ENCODE assay signal across 9 cellular contexts in the genomic region with DNA sequence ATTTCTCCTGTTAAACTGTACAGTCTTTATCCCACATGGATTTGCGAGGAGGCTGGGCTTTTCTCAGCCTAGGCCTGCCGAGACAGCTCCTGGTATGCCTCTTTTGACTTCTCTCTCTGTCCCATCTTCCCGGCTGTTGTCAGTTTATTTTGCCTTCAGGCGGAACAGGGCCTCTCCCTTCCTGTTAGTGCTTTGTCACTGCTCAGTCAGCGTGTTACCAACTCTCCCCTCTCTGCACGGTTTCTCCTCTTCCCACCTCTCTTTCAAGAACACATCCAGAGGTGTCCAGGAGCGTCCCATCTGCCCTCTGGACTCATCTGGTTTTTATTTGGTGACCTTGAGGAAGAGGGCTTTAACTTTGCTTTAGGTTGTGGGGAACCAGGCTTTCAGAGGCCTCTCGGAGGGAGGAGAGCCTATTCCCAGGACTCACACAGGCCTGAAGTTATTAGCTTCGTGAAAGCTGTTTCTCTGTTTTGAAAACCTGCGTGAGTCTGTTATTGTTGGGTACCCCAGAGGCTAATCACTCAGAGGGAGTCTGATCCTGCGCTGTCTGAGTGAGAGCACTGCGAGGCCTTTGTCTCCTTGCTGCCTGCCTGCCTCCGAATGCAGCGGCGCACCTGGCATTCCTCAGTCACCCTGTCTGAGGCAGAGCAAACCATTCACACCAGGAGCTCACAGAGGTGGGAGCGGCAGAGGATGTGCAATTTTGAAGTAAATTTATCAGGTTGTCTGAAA.
A peak's percentile ranks its signal among the peaks of the same experiment; 100 is the strongest.
DNase-seq lines count a peak whose midpoint lies in the region; FAIRE-seq and TF ChIP-seq lines count a peak whose summit lies in the region.
"Had no signal": no experiment of that assay in that cellular context is flagged by ENCODE, and none has a peak within 500 bp of the region (broad histone marks: within the 10 kb centered on the region; RNA-seq: fewer than 3 reads in every experiment).

No MANE protein-coding gene starts in this region.

- peak overlapping the region; percentile 45 for H3K9ac ChIP-seq in mammary epithelial cell (ENCODE audit: insufficient read depth, low read length)
- H3K9ac ChIP-seq in keratinocyte (ENCODE audit: control insufficient read depth, extremely low read depth, insufficient read depth, low read length): peak overlapping the region; percentile 84

- WGBS in mammary epithelial cell (ENCODE audit: low coverage, missing lambda C conversion rate): 17% methylated on average over 14 of the region's 16 CpGs

- in situ Hi-C loops in mammary epithelial cell (cut with MboI; ENCODE audit: low sequenced_read_pairs in 2 of 2): no loop called here

- no peak for TF ChIP-seq CTCF in mammary epithelial cell (conservative IDR thresholded peaks at IDR 0.05 in 1 of 2, IDR thresholded peaks at IDR 0.05 in 1 of 2; ENCODE audit: extremely low read depth in 1 of 2, insufficient read depth in 1 of 2, low read depth in 1 of 2, low read length in 2 of 2)
- no peak for TF ChIP-seq CTCF in keratinocyte (optimal IDR thresholded peaks at IDR 0.05 in 1 of 3, IDR thresholded peaks at IDR 0.05 in 1 of 3, conservative IDR thresholded peaks at IDR 0.05 in 1 of 3; ENCODE audit: extremely low read depth in 1 of 3, insufficient read depth in 2 of 3, low read length in 3 of 3)
- TF ChIP-seq CTCF in uterus (IDR thresholded peaks at IDR 0.05): no peak

- dilution Hi-C loops in mammary epithelial cell (cut with HindIII; ENCODE audit: low sequenced_read_pairs): no loop called here
- dilution Hi-C loops in keratinocyte (cut with MboI; ENCODE audit: extremely low pct_ligation_motif_present, low sequenced_read_pairs): no loop called here

- no peaks in the 10 kb centered on the region for H3K9me3 ChIP-seq in mammary epithelial cell (replicated peaks; ENCODE audit: insufficient read depth, low read length)
- no peaks in the 10 kb centered on the region for H3K9me3 ChIP-seq in keratinocyte (ENCODE audit: control insufficient read depth, low read depth, low read length)
- no peaks in the 10 kb centered on the region for H3K9me3 ChIP-seq in uterus

- H3K36me3 ChIP-seq in mammary epithelial cell (ENCODE audit: insufficient read depth, low read length) (no peaks in the 10 kb centered on the region), keratinocyte (ENCODE audit: control insufficient read depth in 2 of 2, extremely low read depth in 1 of 2, insufficient read depth in 2 of 2, low read length in 2 of 2) (no peaks in the 10 kb centered on the region), uterus (no peaks in the 10 kb centered on the region)

- peak; percentile 34 to 40 for DNase-seq in NCI-H1930 (lab: John Stamatoyannopoulos, UW)
- DNase-seq in mammary epithelial cell: peak; percentile 91
- peak; percentile 67 for DNase-seq in keratinocyte (ENCODE audit: low read depth, low spot score)
- no peak for DNase-seq in uterus
- no peak for DNase-seq in inferior parietal cortex (ENCODE audit: extremely low spot score)
- no peak for DNase-seq in activated CD4-positive, alpha-beta T cell treated with anti-CD3 and anti-CD28 coated beads, Interleukin-2, amount 50 U/mL, for 4 hours
- DNase-seq in amygdala (lab: John Stamatoyannopoulos, UW): no peak
- DNase-seq: cortex of kidney, NCI-H1694 had no signal

- H2AFZ ChIP-seq in mammary epithelial cell (ENCODE audit: low read depth, low read length) (peak overlapping the region; percentile 84), keratinocyte (ENCODE audit: control insufficient read depth, low read length) (peak overlapping the region; percentile 75)

- BruUV-seq in mammary epithelial cell (replicated peaks; lab: Mats Ljungman, UMichigan): TSS peak; percentile 88

- H4K20me1 ChIP-seq in mammary epithelial cell (ENCODE audit: insufficient read depth, low read length): no peaks in the 10 kb centered on the region
- no peaks in the 10 kb centered on the region for H4K20me1 ChIP-seq in keratinocyte (ENCODE audit: control insufficient read depth, extremely low read depth, insufficient read depth, low read length)

- CTCF ChIA-PET in mammary epithelial cell (lab: Charles Lee; ENCODE audit: low non-redundant PET): no interaction called here

- FAIRE-seq in keratinocyte (lab: Jason Lieb, UNC): peak; percentile 99

- H3K27ac ChIP-seq in mammary epithelial cell (ENCODE audit: insufficient read depth, low read depth, low read length) (peak overlapping the region; percentile 80), keratinocyte (ENCODE audit: control insufficient read depth, insufficient read depth, low read length) (peak overlapping the region; percentile 88), uterus (peak overlapping the region; percentile 39 to 60)

- H3K4me2 ChIP-seq in mammary epithelial cell (ENCODE audit: insufficient read depth, low read depth, low read length) (peak overlapping the region; percentile 39), keratinocyte (ENCODE audit: control insufficient read depth, extremely low read depth, insufficient read depth, low read depth, low read length) (peak overlapping the region; percentile 86)

- intact Hi-C loops in mammary epithelial cell (cut with micrococcal nuclease) (no loop called here), uterus (cut with DNase I; ENCODE audit: low total_unique reads) (no loop called here)

- H3K4me3 ChIP-seq in mammary epithelial cell (replicated peaks in 1 of 3; ENCODE audit: insufficient read depth in 1 of 3, low read depth in 2 of 3, low read length in 3 of 3): no peak overlapping the region
- H3K4me3 ChIP-seq in keratinocyte (ENCODE audit: control insufficient read depth in 2 of 3, extremely low read depth in 1 of 3, insufficient read depth in 2 of 3, low read depth in 1 of 3, low read length in 3 of 3): peak overlapping the region in 2 of 3 experiments; percentile 23 to 48
- no peak overlapping the region for H3K4me3 ChIP-seq in uterus

- H3K27me3 ChIP-seq in mammary epithelial cell (ENCODE audit: insufficient read depth, low read length) (no peaks in the 10 kb centered on the region), keratinocyte (ENCODE audit: control insufficient read depth, extremely low read depth, insufficient read depth, low read length) (no peaks in the 10 kb centered on the region), uterus (no peaks in the 10 kb centered on the region)

- H3K79me2 ChIP-seq in mammary epithelial cell (ENCODE audit: insufficient read depth, low read length): no peaks in the 10 kb centered on the region
- H3K79me2 ChIP-seq in keratinocyte (ENCODE audit: control insufficient read depth, insufficient read depth, low read length): no peaks in the 10 kb centered on the region

- peaks cover 18% of the 10 kb centered on the region for H3K4me1 ChIP-seq in mammary epithelial cell (ENCODE audit: insufficient read depth, low read length)
- peaks cover 22% of the 10 kb centered on the region for H3K4me1 ChIP-seq in keratinocyte (ENCODE audit: control insufficient read depth, extremely low read depth, insufficient read depth, low read length)
- H3K4me1 ChIP-seq in uterus: no peaks in the 10 kb centered on the region

- no peak for TF ChIP-seq POLR2A in uterus (IDR thresholded peaks at IDR 0.05)

- no peaks in the 10 kb centered on the region for H3K9me1 ChIP-seq in keratinocyte (ENCODE audit: control insufficient read depth, extremely low read depth, insufficient read depth, low read length)

Comparison
In these comparisons a context has a peak if more than half of its experiments do, and no peak if none do; other contexts are left out.
1. DNase-seq: peak in NCI-H1930 (2 of 2), mammary epithelial cell (single experiment) and keratinocyte (single experiment); none in uterus (0 of 2), inferior parietal cortex (single experiment), activated CD4-positive, alpha-beta T cell treated with anti-CD3 and anti-CD28 coated beads, Interleukin-2, amount 50 U/mL, for 4 hours (0 of 2) and amygdala (0 of 56).
2. H3K4me3 ChIP-seq: peak in keratinocyte (2 of 3); none in mammary epithelial cell (0 of 3) and uterus (0 of 2).
3. Peak in every context shown above with its lines, with median percentiles within 50 percentile points of each other: H3K27ac ChIP-seq.